Comparison of ENCODE assay signal across 13 cellular contexts in genomic region chr14:93040443-93040842, GRCh38.
A peak's percentile ranks its signal among the peaks of the same experiment; 100 is the strongest.
DNase-seq lines count a peak whose midpoint lies in the region; ATAC-seq and TF ChIP-seq lines count a peak whose summit lies in the region.
"Had no signal": no experiment of that assay in that cellular context is flagged by ENCODE, and none has a peak within 500 bp of the region (broad histone marks: within the 10 kb centered on the region; RNA-seq: fewer than 3 reads in every experiment).

No MANE protein-coding gene starts in this region.

- H3K36me3 Mint-ChIP-seq in activated naive CD8-positive, alpha-beta T cell = no peaks in the 10 kb centered on the region
- H3K36me3 Mint-ChIP-seq in activated naive CD8-positive, alpha-beta T cell treated with anti-CD3 and anti-CD28 coated beads, Interleukin-2, amount 50 U/mL, for 24 hours (ENCODE audit: low read depth) = no peaks in the 10 kb centered on the region

- H3K9me3 ChIP-seq in duodenal mucosa (ENCODE audit: control insufficient read depth in 1 of 2, low read length in 2 of 2) (no peaks in the 10 kb centered on the region), mucosa of stomach (ENCODE audit: control insufficient read depth, low read length) (no peaks in the 10 kb centered on the region), uterus (no peaks in the 10 kb centered on the region)

- H3K4me3 ChIP-seq in duodenal mucosa (ENCODE audit: low read depth in 1 of 2, low read length in 2 of 2) = no peak overlapping the region
- no peak overlapping the region for H3K4me3 ChIP-seq in mucosa of stomach (ENCODE audit: low read length)
- H3K4me3 ChIP-seq in uterus = no peak overlapping the region

- H3K36me3 ChIP-seq in duodenal mucosa (ENCODE audit: control insufficient read depth in 1 of 2, insufficient read depth in 2 of 2, low read length in 2 of 2) (no peaks in the 10 kb centered on the region), mucosa of stomach (ENCODE audit: control insufficient read depth, insufficient read depth, low read length) (no peaks in the 10 kb centered on the region), uterus (no peaks in the 10 kb centered on the region)

- H3K27me3 Mint-ChIP-seq in activated naive CD8-positive, alpha-beta T cell = no peaks in the 10 kb centered on the region
- no peaks in the 10 kb centered on the region for H3K27me3 Mint-ChIP-seq in activated naive CD8-positive, alpha-beta T cell treated with anti-CD3 and anti-CD28 coated beads, Interleukin-2, amount 50 U/mL, for 24 hours

- peaks cover 66% of the 10 kb centered on the region for H3K4me1 Mint-ChIP-seq in activated naive CD8-positive, alpha-beta T cell (ENCODE audit: low read depth)
- H3K4me1 Mint-ChIP-seq in activated naive CD8-positive, alpha-beta T cell treated with anti-CD3 and anti-CD28 coated beads, Interleukin-2, amount 50 U/mL, for 24 hours = peaks cover 73% of the 10 kb centered on the region

- intact Hi-C loops in uterus (cut with DNase I; ENCODE audit: low total_unique reads) = no loop called here

- H3K4me1 ChIP-seq in duodenal mucosa (ENCODE audit: control insufficient read depth in 1 of 2, insufficient read depth in 2 of 2, low read length in 2 of 2) (peaks cover 82 to 83% of the 10 kb centered on the region in 2 donors), mucosa of stomach (ENCODE audit: control insufficient read depth, insufficient read depth, low read length) (peaks cover 80% of the 10 kb centered on the region), uterus (peaks cover 7 to 16% of the 10 kb centered on the region in 2 donors)

- H3K9ac ChIP-seq in duodenal mucosa (ENCODE audit: low read depth in 1 of 2, low read length in 2 of 2) (peak overlapping the region; percentile 7 to 50), mucosa of stomach (ENCODE audit: low read length) (peak overlapping the region; percentile 30)

- no peak for ATAC-seq in activated naive CD8-positive, alpha-beta T cell treated with anti-CD3 and anti-CD28 coated beads, Interleukin-2, amount 50 U/mL, for 24 hours
- no peak for ATAC-seq in GM21737 (IDR thresholded peaks at IDR 0.05; ENCODE audit: unreplicated experiment)

- DNase-seq in activated naive CD8-positive, alpha-beta T cell treated with anti-CD3 and anti-CD28 coated beads, Interleukin-2, amount 50 U/mL, for 24 hours = no peak
- DNase-seq in uterus (no peak), SW 1271 (lab: John Stamatoyannopoulos, UW) (no peak), DMS79 (lab: John Stamatoyannopoulos, UW) (no peak)
- DNase-seq: ACHN; activated T-cell treated with anti-CD3 and anti-CD28 coated beads, Interleukin-2, amount 50 U/mL, for 1 hour; MM.1S; NCI-H524 treated with DMSO at 0.1 percent for 48 hours had no signal

- no peaks in the 10 kb centered on the region for H3K9me3 Mint-ChIP-seq in activated naive CD8-positive, alpha-beta T cell (ENCODE audit: low read depth)
- H3K9me3 Mint-ChIP-seq in activated naive CD8-positive, alpha-beta T cell treated with anti-CD3 and anti-CD28 coated beads, Interleukin-2, amount 50 U/mL, for 24 hours = no peaks in the 10 kb centered on the region
- H3K9me3 Mint-ChIP-seq: T-helper 2 cell treated with Interferon-gamma antibody and Interleukin-4, amounts not matched to agents 5 μg/mL and 100 μg/mL, for 36 hours had no signal

- no peaks in the 10 kb centered on the region for H3K27me3 ChIP-seq in duodenal mucosa (ENCODE audit: control insufficient read depth in 1 of 2, insufficient read depth in 2 of 2, low read length in 2 of 2)
- no peaks in the 10 kb centered on the region for H3K27me3 ChIP-seq in mucosa of stomach (ENCODE audit: control insufficient read depth, insufficient read depth, low read length)
- no peaks in the 10 kb centered on the region for H3K27me3 ChIP-seq in uterus

- H3K4me3 Mint-ChIP-seq in activated naive CD8-positive, alpha-beta T cell = no peak overlapping the region
- no peak overlapping the region for H3K4me3 Mint-ChIP-seq in activated naive CD8-positive, alpha-beta T cell treated with anti-CD3 and anti-CD28 coated beads, Interleukin-2, amount 50 U/mL, for 24 hours
- H3K4me3 Mint-ChIP-seq: T-helper 2 cell treated with Interferon-gamma antibody and Interleukin-4, amounts not matched to agents 5 μg/mL and 100 μg/mL, for 36 hours had no signal

- TF ChIP-seq POLR2A in uterus (IDR thresholded peaks at IDR 0.05) = no peak

- peak overlapping the region; percentile 80 for H3K27ac Mint-ChIP-seq in activated naive CD8-positive, alpha-beta T cell
- H3K27ac Mint-ChIP-seq in activated naive CD8-positive, alpha-beta T cell treated with anti-CD3 and anti-CD28 coated beads, Interleukin-2, amount 50 U/mL, for 24 hours = no peak overlapping the region
- H3K27ac Mint-ChIP-seq: T-helper 2 cell treated with Interferon-gamma antibody and Interleukin-4, amounts not matched to agents 5 μg/mL and 100 μg/mL, for 36 hours had no signal

- H3K27ac ChIP-seq in duodenal mucosa (ENCODE audit: low read depth, low read length) (peak overlapping the region; percentile 47), uterus (peak overlapping the region; percentile 46 to 71)

- TF ChIP-seq CTCF in uterus (IDR thresholded peaks at IDR 0.05) = no peak
